ENCODE assay signal across 8 cellular contexts in the genomic region with DNA sequence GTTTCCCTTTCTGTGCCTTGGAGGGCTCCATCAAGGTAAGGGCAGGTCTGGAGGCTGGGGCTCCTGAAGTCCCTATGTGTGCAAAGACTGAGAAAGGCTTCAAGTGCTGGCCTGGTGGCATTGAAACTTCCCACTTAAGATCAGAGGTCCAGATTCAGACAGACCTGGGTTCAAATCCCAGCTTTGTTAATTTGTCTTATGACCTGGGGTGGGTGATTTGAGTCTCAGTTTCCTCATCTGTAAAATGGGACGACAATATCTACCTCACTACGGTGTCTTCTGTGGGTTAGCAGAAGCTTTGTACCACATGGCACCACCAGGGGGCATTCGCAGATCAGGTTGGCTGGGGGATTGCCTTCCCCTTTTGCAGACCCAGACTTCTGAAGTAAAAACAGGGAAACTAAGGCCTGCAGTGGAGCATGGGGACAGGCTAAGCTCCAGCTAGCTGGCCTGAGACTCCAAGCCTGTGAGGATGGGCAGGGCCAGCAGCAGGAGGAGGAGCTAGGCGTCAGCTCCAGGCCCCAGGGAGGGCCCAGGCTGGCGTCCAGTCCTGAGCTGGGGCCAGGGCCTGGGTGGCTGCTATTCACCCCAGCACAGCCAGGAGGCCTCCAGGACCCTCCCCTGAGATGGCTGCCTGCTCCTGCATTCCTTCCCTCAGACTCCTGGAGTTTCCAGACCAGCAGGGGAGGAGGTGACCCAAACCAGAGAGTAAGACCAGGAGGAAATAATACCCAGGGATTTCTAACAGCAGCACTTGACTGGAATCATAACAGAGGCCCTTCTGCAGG. TPM values are rescaled to one million over a fixed set of nuclear protein-coding genes. Genes with fewer than 3 reads are reported as not detected.
DNase-seq lines count a peak whose midpoint lies in the region; ATAC-seq and TF ChIP-seq lines count a peak whose summit lies in the region.

No MANE protein-coding gene starts in this region.

- in situ Hi-C loops in GM13976 (cut with MboI; ENCODE audit: low sequenced_read_pairs, unreplicated experiment): loop anchor here (5.0 kb wide), 1 partner anchor 104 kb away; no protein-coding TSS in a partner anchor

- H3K4me1 Mint-ChIP-seq in activated CD4-positive, alpha-beta T cell treated with anti-CD3 and anti-CD28 coated beads, Interleukin-2, amount 10 ng/mL, durations not matched to agents 7 days and 5 days: peaks cover 76% of the 10 kb centered on the region

- intact Hi-C loops in left colon (cut with DNase I, micrococcal nuclease): loop anchor here in 1 of 2 donors (2.0 kb wide), 3 partner anchors 39 to 101 kb away; partner anchors contain the start of gene TBC1D10A

- no peaks in the 10 kb centered on the region for H3K9me3 Mint-ChIP-seq in activated CD4-positive, alpha-beta T cell treated with anti-CD3 and anti-CD28 coated beads, Interleukin-2, amount 10 ng/mL, durations not matched to agents 7 days and 5 days

- H3K27ac Mint-ChIP-seq in activated CD4-positive, alpha-beta T cell treated with anti-CD3 and anti-CD28 coated beads, Interleukin-2, amount 10 ng/mL, durations not matched to agents 7 days and 5 days: peak overlapping the region; percentile 78

- CTCF ChIA-PET in activated CD4-positive, alpha-beta T cell treated with anti-CD3 and anti-CD28 coated beads, Interleukin-2, amount 10 ng/mL, durations not matched to agents 7 days and 5 days (lab: Charles Lee): interaction anchor here (0.6 to 10.5 kb wide), 51 partner anchors 10 to 253 kb away, joined by 3 to 138 read pairs (median 7); partner anchors contain the start of genes CCDC157, RNF215, SEC14L2 and SF3A1

- DNase-seq in A172 (ENCODE audit: low spot score): peak; percentile 72
- peak; percentile 84 for DNase-seq in GM13976 (ENCODE audit: low spot score)
- DNase-seq in NCI-H460 (ENCODE audit: extremely low read depth, low read depth): peak; percentile 77
- peak; percentile 92 for DNase-seq in activated CD4-positive, alpha-beta T cell treated with anti-CD3 and anti-CD28 coated beads, Interleukin-2, amount 10 ng/mL, durations not matched to agents 7 days and 5 days
- peak; percentile 25 for DNase-seq in cortex of kidney (lab: John Stamatoyannopoulos, UW)
- peak; percentile 87 to 91 for DNase-seq in left colon
- DNase-seq in stimulated activated CD4-positive, alpha-beta T cell treated with anti-CD3 and anti-CD28 coated beads, Interleukin-1b, Interleukin-23, amount 100 ng/mL, for 1 hour (ENCODE audit: low read depth in 2 of 2): peak; percentile 74 to 87
- DNase-seq in cerebellar nuclear complex (lab: John Stamatoyannopoulos, UW): no peak

- H3K4me3 Mint-ChIP-seq in activated CD4-positive, alpha-beta T cell treated with anti-CD3 and anti-CD28 coated beads, Interleukin-2, amount 10 ng/mL, durations not matched to agents 7 days and 5 days: peak overlapping the region; percentile 80

- peaks cover 12% of the 10 kb centered on the region for H3K36me3 Mint-ChIP-seq in activated CD4-positive, alpha-beta T cell treated with anti-CD3 and anti-CD28 coated beads, Interleukin-2, amount 10 ng/mL, durations not matched to agents 7 days and 5 days (ENCODE audit: low read depth)

- no peaks in the 10 kb centered on the region for H3K27me3 Mint-ChIP-seq in activated CD4-positive, alpha-beta T cell treated with anti-CD3 and anti-CD28 coated beads, Interleukin-2, amount 10 ng/mL, durations not matched to agents 7 days and 5 days

- peak; percentile 60 for ATAC-seq in left colon

- TF ChIP-seq CTCF in GM13976 (IDR thresholded peaks at IDR 0.05; ENCODE audit: borderline replicate concordance, control extremely low read depth, extremely low read depth, insufficient read depth, missing control alignments): peak; percentile 77

- POLR2A ChIA-PET in activated CD4-positive, alpha-beta T cell treated with anti-CD3 and anti-CD28 coated beads, Interleukin-2, amount 10 ng/mL, durations not matched to agents 7 days and 5 days (lab: Charles Lee): interaction anchor here (1.0 kb wide), 1 partner anchor 39 kb away, joined by 3 read pairs; the partner anchor contains the start of gene TBC1D10A

RNA-seq across cellular contexts. Expression of gene CASTOR1, which starts 1.5 kb away (rescaled TPM):
- total RNA-seq in A172 (2014; rRNA removed; shearing (Covaris generic)): 12.8 and 20.8 TPM in 2 replicates
- total RNA-seq in NCI-H460 (2014; rRNA removed; shearing (Covaris generic)): 11.1 and 15.8 TPM in 2 replicates
- 22.8 and 24.5 TPM in 2 replicates for polyA plus RNA-seq in NCI-H460 (2014; cell fraction: nucleus; rRNA removed)
- 10 to 100 TPM; 16.7 to 20.0 TPM for total RNA-seq in activated CD4-positive, alpha-beta T cell treated with anti-CD3 and anti-CD28 coated beads, Interleukin-2, amount 10 ng/mL, durations not matched to agents 7 days and 5 days
- 1 to 10 TPM; 3.7 to 4.2 TPM for total RNA-seq in left colon

RNA-seq across cellular contexts. Expression of gene OSM, which starts 21.2 kb away (rescaled TPM):
- total RNA-seq in A172 (2014; rRNA removed; shearing (Covaris generic)): not detected in 2 replicates
- 4.8 and 6.1 TPM in 2 replicates for total RNA-seq in NCI-H460 (2014; rRNA removed; shearing (Covaris generic))
- polyA plus RNA-seq in NCI-H460 (2014; cell fraction: nucleus; rRNA removed): 6.2 and 10.6 TPM in 2 replicates
- 10 to 100 TPM; 74.7 to 80.5 TPM for total RNA-seq in activated CD4-positive, alpha-beta T cell treated with anti-CD3 and anti-CD28 coated beads, Interleukin-2, amount 10 ng/mL, durations not matched to agents 7 days and 5 days
- under 1 TPM in 1 of 2 donors, not detected in 1; 0.20 TPM for total RNA-seq in left colon

RNA-seq across cellular contexts. Expression of gene TBC1D10A, which starts 38.9 kb away (rescaled TPM):
- total RNA-seq in A172 (2014; rRNA removed; shearing (Covaris generic)): 12.1 and 17.0 TPM in 2 replicates
- 4.0 and 4.6 TPM in 2 replicates for total RNA-seq in NCI-H460 (2014; rRNA removed; shearing (Covaris generic))
- polyA plus RNA-seq in NCI-H460 (2014; cell fraction: nucleus; rRNA removed): 8.7 and 13.6 TPM in 2 replicates
- total RNA-seq in activated CD4-positive, alpha-beta T cell treated with anti-CD3 and anti-CD28 coated beads, Interleukin-2, amount 10 ng/mL, durations not matched to agents 7 days and 5 days: 10 to 100 TPM; 45.5 to 47.6 TPM
- 10 to 100 TPM; 32.0 to 41.2 TPM for total RNA-seq in left colon

RNA-seq across cellular contexts. Expression of gene LIF, which starts 41.3 kb away (rescaled TPM):
- 24.8 and 25.4 TPM in 2 replicates for total RNA-seq in A172 (2014; rRNA removed; shearing (Covaris generic))
- total RNA-seq in NCI-H460 (2014; rRNA removed; shearing (Covaris generic)): 70.9 and 73.5 TPM in 2 replicates
- 213 and 282 TPM in 2 replicates for polyA plus RNA-seq in NCI-H460 (2014; cell fraction: nucleus; rRNA removed)
- total RNA-seq in activated CD4-positive, alpha-beta T cell treated with anti-CD3 and anti-CD28 coated beads, Interleukin-2, amount 10 ng/mL, durations not matched to agents 7 days and 5 days: 100 to 1,000 TPM; 102 to 103 TPM
- 10 to 100 TPM in 1 of 2 donors, 1 to 10 TPM in 1; 8.2 to 11.7 TPM for total RNA-seq in left colon

Comparison
In these comparisons a context has a peak if more than half of its experiments do, and no peak if none do; other contexts are left out.
1. DNase-seq: peak in A172 (single experiment), GM13976 (single experiment), NCI-H460 (single experiment), activated CD4-positive, alpha-beta T cell treated with anti-CD3 and anti-CD28 coated beads, Interleukin-2, amount 10 ng/mL, durations not matched to agents 7 days and 5 days (single experiment), cortex of kidney (single experiment), left colon (2 of 2) and stimulated activated CD4-positive, alpha-beta T cell treated with anti-CD3 and anti-CD28 coated beads, Interleukin-1b, Interleukin-23, amount 100 ng/mL, for 1 hour (2 of 2); none in cerebellar nuclear complex (0 of 2).
2. RNA of gene OSM, which starts 21.2 kb away (total RNA-seq): 74.7 to 80.5 TPM in activated CD4-positive, alpha-beta T cell treated with anti-CD3 and anti-CD28 coated beads, Interleukin-2, amount 10 ng/mL, durations not matched to agents 7 days and 5 days; 4.8 to 6.1 TPM in NCI-H460, 0.20 TPM in left colon and not detected in A172; every median in the first group is over 10 times any median in the second.